In the genomic region with DNA sequence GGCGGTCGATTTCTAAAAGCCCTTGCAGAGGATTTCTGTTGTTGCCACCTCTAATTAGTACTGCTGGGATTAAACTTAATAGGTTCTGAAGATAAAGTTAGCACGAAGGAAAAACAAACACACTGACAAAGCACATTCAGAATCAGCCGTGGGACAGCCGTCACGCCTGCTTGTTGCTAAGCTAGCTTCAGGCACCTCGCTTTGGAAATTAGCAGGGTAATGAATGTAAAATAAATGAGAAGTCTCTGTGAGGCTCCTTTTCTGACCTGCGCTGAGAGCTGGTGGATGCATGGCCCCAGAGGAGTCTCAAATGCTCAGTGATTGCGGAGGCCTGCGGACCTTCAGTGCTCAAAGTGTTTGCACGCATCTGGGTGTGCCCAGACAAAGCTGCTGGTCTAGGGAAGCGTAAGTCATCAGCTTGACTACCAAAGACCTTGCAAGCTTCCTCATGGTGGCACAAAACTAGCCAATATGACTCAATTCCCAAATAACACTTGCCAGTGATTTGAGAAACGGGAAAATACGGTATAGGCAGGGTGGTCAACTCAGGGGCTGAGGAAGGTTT, we compare ENCODE assay signal across 28 cellular contexts. TPM values are rescaled to one million over a fixed set of nuclear protein-coding genes. Genes with fewer than 3 reads are reported as not detected.
DNase-seq lines count a peak whose midpoint lies in the region; ATAC-seq and TF ChIP-seq lines count a peak whose summit lies in the region.
"Had no signal": no experiment of that assay in that cellular context is flagged by ENCODE, and none has a peak within 500 bp of the region (broad histone marks: within the 10 kb centered on the region; RNA-seq: fewer than 3 reads in every experiment).

No MANE protein-coding gene starts in this region.

- peak overlapping the region; percentile 54 for H3K4me3 ChIP-seq in endocrine pancreas (ENCODE audit: control insufficient read depth, insufficient read depth, low read length)
- H3K4me3 ChIP-seq in naive thymus-derived CD4-positive, alpha-beta T cell (ENCODE audit: low read length) = no peak overlapping the region
- H3K4me3 ChIP-seq: A549, gastrocnemius medialis, sigmoid colon, thyroid gland had no signal

- H3K4me3 Mint-ChIP-seq in naive thymus-derived CD4-positive, alpha-beta T cell = no peak overlapping the region
- no peak overlapping the region for H3K4me3 Mint-ChIP-seq in activated T-helper 17 cell treated with anti-CD3 and anti-CD28 coated beads, Interleukin-2, amount 50 U/mL, for 72 hours
- H3K4me3 Mint-ChIP-seq: activated naive CD4-positive, alpha-beta T cell treated with anti-CD3 and anti-CD28 coated beads, Interleukin-2, amount 50 U/mL, for 24 hours; CD8-positive, alpha-beta T cell; neural crest cell had no signal

- H3K27ac Mint-ChIP-seq in naive thymus-derived CD4-positive, alpha-beta T cell = no peak overlapping the region
- H3K27ac Mint-ChIP-seq in activated T-helper 17 cell treated with anti-CD3 and anti-CD28 coated beads, Interleukin-2, amount 50 U/mL, for 72 hours = no peak overlapping the region
- H3K27ac Mint-ChIP-seq: activated naive CD4-positive, alpha-beta T cell treated with anti-CD3 and anti-CD28 coated beads, Interleukin-2, amount 50 U/mL, for 24 hours; CD8-positive, alpha-beta T cell had no signal

- H3K27me3 ChIP-seq in endocrine pancreas (ENCODE audit: control insufficient read depth, insufficient read depth, low read length) = no peaks in the 10 kb centered on the region
- no peaks in the 10 kb centered on the region for H3K27me3 ChIP-seq in naive thymus-derived CD4-positive, alpha-beta T cell (ENCODE audit: control insufficient read depth in 2 of 2, insufficient read depth in 2 of 2, low read length in 2 of 2)
- H3K27me3 ChIP-seq in foreskin keratinocyte = peaks cover 3% of the 10 kb centered on the region
- H3K27me3 ChIP-seq: brain microvascular endothelial cell, sigmoid colon, thyroid gland had no signal

- no peak for TF ChIP-seq CTCF in foreskin keratinocyte (conservative IDR thresholded peaks at IDR 0.05)

- no peaks in the 10 kb centered on the region for H3K4me1 ChIP-seq in endocrine pancreas (ENCODE audit: control insufficient read depth, insufficient read depth, low read length)
- H3K4me1 ChIP-seq in naive thymus-derived CD4-positive, alpha-beta T cell (ENCODE audit: control insufficient read depth in 2 of 2, insufficient read depth in 2 of 2, low read length in 2 of 2) = no peaks in the 10 kb centered on the region
- H3K4me1 ChIP-seq in foreskin keratinocyte = no peaks in the 10 kb centered on the region
- H3K4me1 ChIP-seq: A549 had no signal

- peaks cover 2 to 16% (median 12%) of the 10 kb centered on the region in 5 donors for H3K27me3 Mint-ChIP-seq in naive thymus-derived CD4-positive, alpha-beta T cell
- H3K27me3 Mint-ChIP-seq in activated T-helper 17 cell treated with anti-CD3 and anti-CD28 coated beads, Interleukin-2, amount 50 U/mL, for 72 hours = peaks cover 29% of the 10 kb centered on the region

- H3K27ac ChIP-seq in naive thymus-derived CD4-positive, alpha-beta T cell (ENCODE audit: low read depth, low read length) = no peak overlapping the region
- no peak overlapping the region for H3K27ac ChIP-seq in foreskin keratinocyte
- H3K27ac ChIP-seq: A549, brain microvascular endothelial cell, gastrocnemius medialis, sigmoid colon had no signal

- H3K36me3 Mint-ChIP-seq in naive thymus-derived CD4-positive, alpha-beta T cell = no peaks in the 10 kb centered on the region
- H3K36me3 Mint-ChIP-seq in activated T-helper 17 cell treated with anti-CD3 and anti-CD28 coated beads, Interleukin-2, amount 50 U/mL, for 72 hours (ENCODE audit: low read depth) = no peaks in the 10 kb centered on the region
- H3K36me3 Mint-ChIP-seq: activated naive CD4-positive, alpha-beta T cell treated with anti-CD3 and anti-CD28 coated beads, Interleukin-2, amount 50 U/mL, for 24 hours; CD8-positive, alpha-beta T cell had no signal

- peaks cover 0 to 2% (median 0%) of the 10 kb centered on the region in 11 donors for H3K9me3 Mint-ChIP-seq in naive thymus-derived CD4-positive, alpha-beta T cell
- no peaks in the 10 kb centered on the region for H3K9me3 Mint-ChIP-seq in activated T-helper 17 cell treated with anti-CD3 and anti-CD28 coated beads, Interleukin-2, amount 50 U/mL, for 72 hours
- H3K9me3 Mint-ChIP-seq: activated naive CD4-positive, alpha-beta T cell treated with anti-CD3 and anti-CD28 coated beads, Interleukin-2, amount 50 U/mL, for 24 hours; CD8-positive, alpha-beta T cell; neural crest cell had no signal

- POLR2A ChIA-PET in naive thymus-derived CD4-positive, alpha-beta T cell (lab: Charles Lee) = no interaction called here

- ATAC-seq in naive thymus-derived CD4-positive, alpha-beta T cell = peak; percentile 25
- ATAC-seq in foreskin keratinocyte = no peak
- no peak for ATAC-seq in GM18498 (IDR thresholded peaks at IDR 0.05; ENCODE audit: unreplicated experiment)
- ATAC-seq in activated T-helper 17 cell treated with anti-CD3 and anti-CD28 coated beads, Interleukin-2, amount 50 U/mL, for 72 hours (replicated peaks) = no peak
- ATAC-seq: A549; activated CD4-positive, CD25-positive, alpha-beta regulatory T cell treated with anti-CD3 and anti-CD28 coated beads, Interleukin-2, amount 50 U/mL, for 24 hours; CD8-positive, alpha-beta T cell had no signal

- H3K4me1 Mint-ChIP-seq in naive thymus-derived CD4-positive, alpha-beta T cell = peaks cover 0 to 2% (median 2%) of the 10 kb centered on the region in 7 donors
- no peaks in the 10 kb centered on the region for H3K4me1 Mint-ChIP-seq in activated T-helper 17 cell treated with anti-CD3 and anti-CD28 coated beads, Interleukin-2, amount 50 U/mL, for 72 hours

- H3K9me3 ChIP-seq in endocrine pancreas (ENCODE audit: control insufficient read depth, low read length) = no peaks in the 10 kb centered on the region
- no peaks in the 10 kb centered on the region for H3K9me3 ChIP-seq in naive thymus-derived CD4-positive, alpha-beta T cell (ENCODE audit: control insufficient read depth in 2 of 3, low read length in 3 of 3)
- H3K9me3 ChIP-seq: A549, gastrocnemius medialis, sigmoid colon, thyroid gland had no signal

- H3K36me3 ChIP-seq in endocrine pancreas (ENCODE audit: control insufficient read depth, insufficient read depth, low read length) = no peaks in the 10 kb centered on the region
- H3K36me3 ChIP-seq in naive thymus-derived CD4-positive, alpha-beta T cell (ENCODE audit: control insufficient read depth in 2 of 3, insufficient read depth in 3 of 3, low read length in 3 of 3) = no peaks in the 10 kb centered on the region
- H3K36me3 ChIP-seq: brain microvascular endothelial cell, gastrocnemius medialis, sigmoid colon, thyroid gland had no signal

- no peak overlapping the region for H3K9ac ChIP-seq in endocrine pancreas (ENCODE audit: control insufficient read depth, insufficient read depth, low read length)

- CTCF ChIA-PET in naive thymus-derived CD4-positive, alpha-beta T cell (lab: Charles Lee) = interaction anchor here (1.3 to 2.3 kb wide), 2 partner anchors 9 to 433 kb away, joined by 3 to 8 read pairs; no protein-coding TSS in a partner anchor

- DNase-seq in NCI-H524 treated with DMSO at 0.1 percent for 48 hours (lab: John Stamatoyannopoulos, UW) = peak; percentile 88
- DNase-seq in NCI-H524 (lab: John Stamatoyannopoulos, UW) = no peak
- peak; percentile 48 for DNase-seq in COR-L47 (lab: John Stamatoyannopoulos, UW)
- DNase-seq in naive thymus-derived CD4-positive, alpha-beta T cell = no peak
- no peak for DNase-seq in foreskin keratinocyte
- DNase-seq: activated CD4-positive, alpha-beta T cell treated with anti-CD3 and anti-CD28 coated beads, Interleukin-2, amount 50 U/mL, for 48 hours; brain microvascular endothelial cell; CD8-positive, alpha-beta T cell; DMS 273 treated with DMSO at 0.1 percent for 48 hours; HCEC 1CT; NCI-H1436; NCI-H2171; NCI-H526; posterior cingulate gyrus; sigmoid colon; stimulated activated CD4-positive, alpha-beta T cell treated with anti-CD3 and anti-CD28 coated beads, Interleukin-12 subunit alpha, Interleukin-12 subunit beta, amount 100 ng/mL, for 4 hours; stimulated activated CD4-positive, alpha-beta T cell treated with anti-CD3 and anti-CD28 coated beads, Interleukin-4, amount 100 ng/mL, for 24 hours had no signal

- intact Hi-C loops in naive thymus-derived CD4-positive, alpha-beta T cell (cut with micrococcal nuclease) = no loop called here

RNA-seq across cellular contexts. Expression of gene CD8B2, which starts 50.6 kb away (rescaled TPM):
- total RNA-seq in naive thymus-derived CD4-positive, alpha-beta T cell = under 1 TPM in 1 of 5 experiments, not detected in 4; 0.64 TPM
- not detected for polyA plus RNA-seq in naive thymus-derived CD4-positive, alpha-beta T cell
- total RNA-seq in foreskin keratinocyte = not detected in 2 replicates
- not detected in 2 replicates for polyA plus RNA-seq in foreskin keratinocyte
- under 1 TPM in 1 of 2 donors, not detected in 1; 0.15 TPM for total RNA-seq in activated T-helper 17 cell treated with anti-CD3 and anti-CD28 coated beads, Interleukin-2, amount 50 U/mL, for 72 hours
- total RNA-seq: cerebellum, endothelial cell of umbilical vein, neural crest cell, sigmoid colon had no signal
- polyA plus RNA-seq: A549, endothelial cell of umbilical vein had no signal

Comparison
In these comparisons a context has a peak if more than half of its experiments do, and no peak if none do; other contexts are left out.
1. DNase-seq: peak in NCI-H524 treated with DMSO at 0.1 percent for 48 hours (single experiment) and COR-L47 (single experiment); none in NCI-H524 (0 of 2), naive thymus-derived CD4-positive, alpha-beta T cell (0 of 9) and foreskin keratinocyte (0 of 2).